Comparison of ENCODE assay signal across 21 cellular contexts in the genomic region with DNA sequence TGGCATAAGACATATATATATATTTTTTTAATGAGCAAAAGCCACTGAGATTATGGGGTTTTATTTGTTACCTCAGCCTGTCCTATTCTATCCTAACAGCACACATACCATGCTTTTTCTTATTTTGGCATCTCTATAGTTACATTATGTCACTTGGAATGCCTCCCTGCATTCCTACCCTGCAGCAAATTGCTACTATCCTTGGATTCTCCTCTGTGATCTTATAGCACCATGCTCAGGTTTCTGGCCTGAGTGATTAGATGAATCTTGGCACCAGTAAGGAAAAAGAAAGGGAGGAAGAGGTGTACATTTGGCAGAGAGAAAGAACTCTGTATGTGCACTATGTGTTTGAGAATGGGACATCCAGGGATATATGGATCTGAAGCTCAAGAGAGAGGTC.
DNase-seq lines count a peak whose midpoint lies in the region.
"Had no signal": no experiment of that assay in that cellular context is flagged by ENCODE, and none has a peak within 500 bp of the region (broad histone marks: within the 10 kb centered on the region; RNA-seq: fewer than 3 reads in every experiment).

No MANE protein-coding gene starts in this region.

- peak; percentile 9 for DNase-seq in GM23248
- peak; percentile 8 for DNase-seq in NCI-H226
- peak; percentile 19 for DNase-seq in kidney tubule cell (ENCODE audit: low spot score)
- DNase-seq in superior temporal gyrus (ENCODE audit: extremely low spot score): peak; percentile 6
- no peak for DNase-seq in HT-29 (ENCODE audit: low spot score)
- no peak for DNase-seq in NCI-H1417 treated with DMSO at 0.1 percent for 48 hours (lab: John Stamatoyannopoulos, UW)
- no peak for DNase-seq in GF-D8 (lab: John Stamatoyannopoulos, UW)
- DNase-seq: Caco-2; CD4-positive, alpha-beta memory T cell; DMS 273 treated with DMSO at 0.1 percent for 48 hours; DMS79 treated with DMSO at 0.1 percent for 48 hours; HCEC 1CT; Kasumi-1; MM.1S; NCI-H1048; NCI-H1436; NCI-H187 treated with DMSO at 0.1 percent for 48 hours; NCI-H2107; NCI-H69 had no signal

- H4K20me1 ChIP-seq in GM23248 (ENCODE audit: insufficient read depth): no peaks in the 10 kb centered on the region
- H4K20me1 ChIP-seq: BLaER1 treated with 17β-estradiol and CSF1 and Interleukin-3, amounts not matched to agents 10 nM and 100 nM had no signal

- H3K9me2 ChIP-seq in GM23248 (ENCODE audit: insufficient read depth): no peaks in the 10 kb centered on the region

- no peaks in the 10 kb centered on the region for H3K9me3 ChIP-seq in GM23248 (ENCODE audit: low read depth)
- H3K9me3 ChIP-seq: BLaER1 treated with 17β-estradiol and CSF1 and Interleukin-3, amounts not matched to agents 10 nM and 100 nM; Caco-2 had no signal

- no peak overlapping the region for H3K4me2 ChIP-seq in GM23248 (ENCODE audit: unreplicated experiment)
- H3K4me2 ChIP-seq: GM23338 had no signal

- no peaks in the 10 kb centered on the region for H3K36me3 ChIP-seq in GM23248 (ENCODE audit: low read depth)
- H3K36me3 ChIP-seq: BLaER1 treated with 17β-estradiol and CSF1 and Interleukin-3, amounts not matched to agents 10 nM and 100 nM had no signal

- H3K27me3 ChIP-seq in GM23248 (replicated peaks; ENCODE audit: insufficient read depth): peaks cover 44% of the 10 kb centered on the region
- H3K27me3 ChIP-seq: BLaER1 treated with 17β-estradiol and CSF1 and Interleukin-3, amounts not matched to agents 10 nM and 100 nM had no signal

- no peak overlapping the region for H2AFZ ChIP-seq in GM23248
- H2AFZ ChIP-seq: GM23338 had no signal

- no peaks in the 10 kb centered on the region for H3F3A ChIP-seq in GM23248 (ENCODE audit: insufficient read depth)

- in situ Hi-C loops in GM23248 (cut with MboI): no loop called here

- no peaks in the 10 kb centered on the region for H3K79me2 ChIP-seq in GM23248 (ENCODE audit: insufficient read depth)

- no peak overlapping the region for H3K9ac ChIP-seq in GM23248
- H3K9ac ChIP-seq: BLaER1 treated with 17β-estradiol and CSF1 and Interleukin-3, amounts not matched to agents 10 nM and 100 nM had no signal

- H3K4me1 ChIP-seq in GM23248 (ENCODE audit: insufficient read depth): no peaks in the 10 kb centered on the region

- H3K4me3 ChIP-seq in GM23248: no peak overlapping the region
- H3K4me3 ChIP-seq: BLaER1 treated with 17β-estradiol and CSF1 and Interleukin-3, amounts not matched to agents 10 nM and 100 nM; GM23338 had no signal

- no peak overlapping the region for H3K27ac ChIP-seq in GM23248
- H3K27ac ChIP-seq: BLaER1 treated with 17β-estradiol and CSF1 and Interleukin-3, amounts not matched to agents 10 nM and 100 nM had no signal

Comparison
In these comparisons a context has a peak if more than half of its experiments do, and no peak if none do; other contexts are left out.
1. DNase-seq: peak in GM23248 (single experiment), NCI-H226 (single experiment), kidney tubule cell (single experiment) and superior temporal gyrus (single experiment); none in HT-29 (single experiment), NCI-H1417 treated with DMSO at 0.1 percent for 48 hours (single experiment) and GF-D8 (single experiment).